ENCODE assay signal across 20 cellular contexts in genomic region chr11:35545604-35546003, GRCh38. TPM values are rescaled to one million over a fixed set of nuclear protein-coding genes. Genes with fewer than 3 reads are reported as not detected.
"Had no signal": no experiment of that assay in that cellular context is flagged by ENCODE, and none has a peak within 500 bp of the region (broad histone marks: within the 10 kb centered on the region; RNA-seq: fewer than 3 reads in every experiment).

No MANE protein-coding gene starts in this region.

- H3K27ac ChIP-seq: RWPE1 had no signal

- ATAC-seq: Panc1, PC-3, SK-N-SH treated with all-trans-retinoic acid at 6 μM for 48 hours had no signal

- DNase-seq: KBM-7, NCI-H1048, NCI-H1105, NCI-H1417, NCI-H1436 treated with DMSO at 0.1 percent for 48 hours, NCI-H1694, NCI-H187 treated with DMSO at 0.1 percent for 48 hours, NCI-H2029 treated with DMSO at 0.1 percent for 48 hours, NCI-H2171 treated with DMSO at 0.1 percent for 48 hours, NCI-H345, NCI-H446 treated with DMSO at 0.1 percent for 48 hours, NCI-H510A treated with DMSO at 0.1 percent for 48 hours, NCI-H526, PC-3, SHP77 had no signal

RNA-seq across cellular contexts. Expression of gene PAMR1, which starts 20.2 kb away (rescaled TPM):
- total RNA-seq: HT-29, OCI-LY7, PC-3 had no signal
